In genomic region chr13:20461860-20462532, GRCh38 we compare ENCODE assay signal across 17 cellular contexts.
DNase-seq lines count a peak whose midpoint lies in the region; ATAC-seq, FAIRE-seq and TF ChIP-seq lines count a peak whose summit lies in the region.
"Had no signal": no experiment of that assay in that cellular context is flagged by ENCODE, and none has a peak within 500 bp of the region (broad histone marks: within the 10 kb centered on the region; RNA-seq: fewer than 3 reads in every experiment).

No MANE protein-coding gene starts in this region.

- no peaks in the 10 kb centered on the region for H3K27me3 ChIP-seq in heart left ventricle
- H3K27me3 ChIP-seq: brain microvascular endothelial cell, thyroid gland had no signal

- H3K4me1 Mint-ChIP-seq in activated T-cell treated with anti-CD3 and anti-CD28 coated beads, Interleukin-2, amount 50 U/mL, for 24 hours (ENCODE audit: low read depth), result peaks cover 40% of the 10 kb centered on the region
- peaks cover 32% of the 10 kb centered on the region for H3K4me1 Mint-ChIP-seq in activated CD8-positive, alpha-beta T cell treated with anti-CD3 and anti-CD28 coated beads for 36 hours (ENCODE audit: low read depth)
- H3K4me1 Mint-ChIP-seq in stimulated activated effector memory CD8-positive, alpha-beta T cell treated with anti-CD3 and anti-CD28 coated beads, Interleukin-12 subunit alpha, Interleukin-12 subunit beta, amount 100 ng/mL, for 72 hours, result peaks cover 22% of the 10 kb centered on the region

- CTCF ChIA-PET in activated CD8-positive, alpha-beta T cell treated with anti-CD3 and anti-CD28 coated beads for 36 hours (lab: Charles Lee), result no interaction called here

- ATAC-seq in activated CD8-positive, alpha-beta T cell treated with anti-CD3 and anti-CD28 coated beads for 36 hours, result no peak
- ATAC-seq in heart left ventricle (peak; percentile 72 to 83 (median 76)), HG03095 (IDR thresholded peaks at IDR 0.05; ENCODE audit: unreplicated experiment) (no peak)
- ATAC-seq in stimulated activated effector memory CD8-positive, alpha-beta T cell treated with anti-CD3 and anti-CD28 coated beads, Interleukin-12 subunit alpha, Interleukin-12 subunit beta, amount 100 ng/mL, for 72 hours, result no peak
- ATAC-seq: mucosa of descending colon, T-cell had no signal

- 24 to 38% (median 30%) methylated on average over 8 of the region's 8 CpGs for WGBS in heart left ventricle, 4 donors

- no peak for FAIRE-seq in D721Med (lab: Jason Lieb, UNC)

- POLR2A ChIA-PET in activated CD8-positive, alpha-beta T cell treated with anti-CD3 and anti-CD28 coated beads for 36 hours (lab: Charles Lee), result interaction anchor here (1.0 kb wide), 1 partner anchor 14 kb away, joined by 3 read pairs; no protein-coding TSS in a partner anchor

- peak overlapping the region; percentile 7 to 89 (median 70) for H3K27ac ChIP-seq in heart left ventricle
- H3K27ac ChIP-seq: brain microvascular endothelial cell, thyroid gland had no signal

- no peaks in the 10 kb centered on the region for H3K36me3 ChIP-seq in heart left ventricle
- H3K36me3 ChIP-seq: brain microvascular endothelial cell, thyroid gland had no signal

- H3K36me3 Mint-ChIP-seq in activated T-cell treated with anti-CD3 and anti-CD28 coated beads, Interleukin-2, amount 50 U/mL, for 24 hours (ENCODE audit: low read depth), result no peaks in the 10 kb centered on the region
- H3K36me3 Mint-ChIP-seq in activated CD8-positive, alpha-beta T cell treated with anti-CD3 and anti-CD28 coated beads for 36 hours (ENCODE audit: low read depth), result no peaks in the 10 kb centered on the region
- no peaks in the 10 kb centered on the region for H3K36me3 Mint-ChIP-seq in stimulated activated effector memory CD8-positive, alpha-beta T cell treated with anti-CD3 and anti-CD28 coated beads, Interleukin-12 subunit alpha, Interleukin-12 subunit beta, amount 100 ng/mL, for 72 hours

- DNase-seq in activated T-cell treated with anti-CD3 and anti-CD28 coated beads, Interleukin-2, amount 50 U/mL, for 24 hours, result no peak
- DNase-seq in activated T-cell treated with anti-CD3 and anti-CD28 coated beads, Interleukin-2, amount 50 U/mL, for 1 hour, result no peak
- no peak for DNase-seq in activated CD8-positive, alpha-beta T cell treated with anti-CD3 and anti-CD28 coated beads for 36 hours
- DNase-seq in heart left ventricle (peak in 3 of 5 donors; percentile 57 to 66 (median 60)), SW 1271 (lab: John Stamatoyannopoulos, UW) (no peak), D721Med (ENCODE audit: insufficient read length, low spot score) (no peak)
- DNase-seq in stimulated activated effector memory CD8-positive, alpha-beta T cell treated with anti-CD3 and anti-CD28 coated beads, Interleukin-12 subunit alpha, Interleukin-12 subunit beta, amount 100 ng/mL, for 72 hours (ENCODE audit: low spot score in 2 of 2), result no peak
- DNase-seq: activated CD4-positive, CD25-positive, alpha-beta regulatory T cell treated with anti-CD3 and anti-CD28 coated beads, Interleukin-2, amount 50 U/mL, for 72 hours; activated gamma-delta T cell; Calu3; effector CD8-positive, alpha-beta T cell; mucosa of descending colon; T-cell; thyroid gland had no signal

- peak overlapping the region in 1 of 12 donors; percentile 16 for H3K4me3 ChIP-seq in heart left ventricle
- H3K4me3 ChIP-seq: mucosa of descending colon, thyroid gland had no signal

- no peak overlapping the region for H3K4me3 Mint-ChIP-seq in activated T-cell treated with anti-CD3 and anti-CD28 coated beads, Interleukin-2, amount 50 U/mL, for 24 hours
- no peak overlapping the region for H3K4me3 Mint-ChIP-seq in activated CD8-positive, alpha-beta T cell treated with anti-CD3 and anti-CD28 coated beads for 36 hours
- no peak overlapping the region for H3K4me3 Mint-ChIP-seq in stimulated activated effector memory CD8-positive, alpha-beta T cell treated with anti-CD3 and anti-CD28 coated beads, Interleukin-12 subunit alpha, Interleukin-12 subunit beta, amount 100 ng/mL, for 72 hours
- H3K4me3 Mint-ChIP-seq: HFFc6 had no signal

- no peak for TF ChIP-seq CTCF in activated CD8-positive, alpha-beta T cell treated with anti-CD3 and anti-CD28 coated beads for 36 hours (IDR thresholded peaks at IDR 0.05)
- TF ChIP-seq CTCF in heart left ventricle (IDR thresholded peaks at IDR 0.05) (no peak), D721Med (IDR thresholded peaks at IDR 0.05; ENCODE audit: insufficient read depth, missing control alignments) (no peak)

- no peaks in the 10 kb centered on the region for H3K27me3 Mint-ChIP-seq in activated T-cell treated with anti-CD3 and anti-CD28 coated beads, Interleukin-2, amount 50 U/mL, for 24 hours
- no peaks in the 10 kb centered on the region for H3K27me3 Mint-ChIP-seq in activated CD8-positive, alpha-beta T cell treated with anti-CD3 and anti-CD28 coated beads for 36 hours
- H3K27me3 Mint-ChIP-seq: T-cell had no signal

- no peaks in the 10 kb centered on the region for H3K9me3 ChIP-seq in heart left ventricle
- H3K9me3 ChIP-seq: mucosa of descending colon, thyroid gland had no signal

- intact Hi-C loops in activated CD8-positive, alpha-beta T cell treated with anti-CD3 and anti-CD28 coated beads for 36 hours (cut with micrococcal nuclease), result no loop called here
- intact Hi-C loops in heart left ventricle (cut with DNase I), result no loop called here

- no peak for TF ChIP-seq POLR2A in heart left ventricle (IDR thresholded peaks at IDR 0.05)

- H3K27ac Mint-ChIP-seq in activated T-cell treated with anti-CD3 and anti-CD28 coated beads, Interleukin-2, amount 50 U/mL, for 24 hours, result peak overlapping the region; percentile 89
- H3K27ac Mint-ChIP-seq in activated CD8-positive, alpha-beta T cell treated with anti-CD3 and anti-CD28 coated beads for 36 hours, result peak overlapping the region; percentile 85
- peak overlapping the region; percentile 74 for H3K27ac Mint-ChIP-seq in stimulated activated effector memory CD8-positive, alpha-beta T cell treated with anti-CD3 and anti-CD28 coated beads, Interleukin-12 subunit alpha, Interleukin-12 subunit beta, amount 100 ng/mL, for 72 hours
- H3K27ac Mint-ChIP-seq: HFFc6, T-cell had no signal

- peaks cover 0 to 58% (median 19%) of the 10 kb centered on the region in 12 donors for H3K4me1 ChIP-seq in heart left ventricle

- H3K9me3 Mint-ChIP-seq in activated T-cell treated with anti-CD3 and anti-CD28 coated beads, Interleukin-2, amount 50 U/mL, for 24 hours, result no peaks in the 10 kb centered on the region
- H3K9me3 Mint-ChIP-seq in activated CD8-positive, alpha-beta T cell treated with anti-CD3 and anti-CD28 coated beads for 36 hours, result no peaks in the 10 kb centered on the region
- H3K9me3 Mint-ChIP-seq in stimulated activated effector memory CD8-positive, alpha-beta T cell treated with anti-CD3 and anti-CD28 coated beads, Interleukin-12 subunit alpha, Interleukin-12 subunit beta, amount 100 ng/mL, for 72 hours, result no peaks in the 10 kb centered on the region
- H3K9me3 Mint-ChIP-seq: HFFc6 had no signal

Comparison
In these comparisons a context has a peak if more than half of its experiments do, and no peak if none do; other contexts are left out.
1. DNase-seq: peak in heart left ventricle (3 of 5); none in activated T-cell treated with anti-CD3 and anti-CD28 coated beads, Interleukin-2, amount 50 U/mL, for 24 hours (single experiment), activated T-cell treated with anti-CD3 and anti-CD28 coated beads, Interleukin-2, amount 50 U/mL, for 1 hour (single experiment), activated CD8-positive, alpha-beta T cell treated with anti-CD3 and anti-CD28 coated beads for 36 hours (single experiment), stimulated activated effector memory CD8-positive, alpha-beta T cell treated with anti-CD3 and anti-CD28 coated beads, Interleukin-12 subunit alpha, Interleukin-12 subunit beta, amount 100 ng/mL, for 72 hours (0 of 2), SW 1271 (0 of 2) and D721Med (single experiment).
2. ATAC-seq: peak in heart left ventricle (4 of 4); none in activated CD8-positive, alpha-beta T cell treated with anti-CD3 and anti-CD28 coated beads for 36 hours (single experiment), stimulated activated effector memory CD8-positive, alpha-beta T cell treated with anti-CD3 and anti-CD28 coated beads, Interleukin-12 subunit alpha, Interleukin-12 subunit beta, amount 100 ng/mL, for 72 hours (single experiment) and HG03095 (single experiment).
3. Peak in every context shown above with its lines, with median percentiles within 50 percentile points of each other: H3K27ac Mint-ChIP-seq.